In the genomic region with DNA sequence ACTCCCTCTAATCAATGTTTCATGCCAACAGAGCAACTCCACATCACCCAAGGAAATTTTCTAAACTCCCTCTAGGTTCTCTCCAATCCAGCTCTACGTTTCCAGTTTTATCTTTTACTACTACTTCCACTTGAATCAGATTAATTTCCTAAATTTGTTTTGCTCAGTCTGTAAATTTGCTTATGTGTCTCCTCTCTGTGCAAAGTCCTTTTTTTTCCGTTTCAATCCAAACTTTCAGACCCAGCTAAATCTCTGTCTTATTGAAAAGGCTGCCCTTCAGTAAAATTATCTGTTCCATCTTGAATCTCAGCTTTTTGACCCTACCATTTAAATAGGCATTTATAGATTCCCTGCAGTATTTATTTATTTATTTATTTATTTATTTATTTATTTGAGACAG, we compare ENCODE assay signal across 27 cellular contexts.
"Had no signal": no experiment of that assay in that cellular context is flagged by ENCODE, and none has a peak within 500 bp of the region (broad histone marks: within the 10 kb centered on the region; RNA-seq: fewer than 3 reads in every experiment).

No MANE protein-coding gene starts in this region.

- ATAC-seq: stimulated activated effector memory CD8-positive, alpha-beta T cell treated with anti-CD3 and anti-CD28 coated beads, Interleukin-12 subunit alpha, Interleukin-12 subunit beta, amount 100 ng/mL, for 72 hours; stimulated activated memory B cell treated with anti-CD40 and anti-IgM and Interleukin-4, amounts not matched to agents 10 μg/mL and 1 μg/mL and 100 μg/mL, for 72 hours; stimulated activated naive B cell treated with anti-CD40 and anti-IgM and Interleukin-4, amounts not matched to agents 10 μg/mL and 1 μg/mL and 100 μg/mL, for 72 hours; stimulated activated naive CD8-positive, alpha-beta T cell treated with anti-CD3 and anti-CD28 coated beads, Interleukin-15, amount 100 ng/mL, for 72 hours; stimulated activated naive CD8-positive, alpha-beta T cell treated with anti-CD3 and anti-CD28 coated beads, Interleukin-15, Interleukin-2, amounts not matched to agents 100 U/mL and 50 U/mL, for 24 hours; upper lobe of right lung had no signal

- H3K9me3 ChIP-seq: stomach, suprapubic skin, testis, thoracic aorta, thyroid gland, tibial artery, tibial nerve, transverse colon, upper lobe of left lung, upper lobe of right lung, uterus, vagina had no signal

- FAIRE-seq: urothelium cell line had no signal

- DNase-seq: stimulated activated CD4-positive, alpha-beta T cell treated with anti-CD3 and anti-CD28 coated beads, Interleukin-2, amount 100 ng/mL, for 48 hours; stimulated activated CD4-positive, alpha-beta T cell treated with anti-CD3 and anti-CD28 coated beads, Interleukin-4, amount 100 ng/mL, for 1 hour; stimulated activated CD4-positive, alpha-beta T cell treated with anti-CD3 and anti-CD28 coated beads, Interleukin-4, amount 100 ng/mL, for 24 hours; stimulated activated CD4-positive, alpha-beta T cell treated with anti-CD3 and anti-CD28 coated beads, Interleukin-4, amount 100 ng/mL, for 4 hours; stimulated activated CD8-positive, alpha-beta memory T cell treated with anti-CD3 and anti-CD28 coated beads, Interleukin-4, amount 100 ng/mL, for 48 hours; stimulated activated naive B cell treated with anti-CD40 and anti-IgM and Interleukin-4, amounts not matched to agents 10 μg/mL and 1 μg/mL and 100 μg/mL, for 72 hours; stimulated activated naive CD4-positive, alpha-beta T cell; stimulated activated naive CD4-positive, alpha-beta T cell treated with Interleukin-2 at 50 U/mL for 16 hours; stimulated activated naive CD8-positive, alpha-beta T cell treated with anti-CD3 and anti-CD28 coated beads, Interleukin-15, amount 100 ng/mL, for 72 hours; stimulated activated naive CD8-positive, alpha-beta T cell treated with anti-CD3 and anti-CD28 coated beads, Interleukin-15, Interleukin-2, amounts not matched to agents 100 U/mL and 50 U/mL, for 24 hours; stomach; substantia nigra; testis; thyroid gland; tibial artery; transverse colon; trophoblast cell; upper lobe of left lung; upper lobe of right lung; uterus had no signal

- H3K36me3 ChIP-seq: stomach, suprapubic skin, thoracic aorta, thyroid gland, tibial artery, tibial nerve, transverse colon, upper lobe of left lung, upper lobe of right lung, uterus, vagina had no signal

- H3K27me3 ChIP-seq: stomach, suprapubic skin, testis, thyroid gland, tibial artery, tibial nerve, transverse colon, upper lobe of left lung, upper lobe of right lung, uterus, vagina had no signal

- H3K4me3 ChIP-seq: stomach, suprapubic skin, testis, thoracic aorta, thyroid gland, tibial artery, tibial nerve, transverse colon, upper lobe of left lung, upper lobe of right lung, uterus, vagina had no signal

- H3K27ac ChIP-seq: stomach, suprapubic skin, testis, thoracic aorta, thyroid gland, tibial artery, tibial nerve, transverse colon, upper lobe of left lung, upper lobe of right lung, uterus, vagina had no signal

- H3K4me1 ChIP-seq: stomach, testis, thyroid gland, tibial artery, tibial nerve, transverse colon, upper lobe of left lung, upper lobe of right lung, uterus had no signal
